ENCODE assay signal across 8 cellular contexts in genomic region chr1:246698466-246699094, GRCh38. TPM values are rescaled to one million over a fixed set of nuclear protein-coding genes. Genes with fewer than 3 reads are reported as not detected.
DNase-seq lines count a peak whose midpoint lies in the region; ATAC-seq, FAIRE-seq and TF ChIP-seq lines count a peak whose summit lies in the region.

No MANE protein-coding gene starts in this region.

- no peak overlapping the region for H3K4ac ChIP-seq in mesendoderm (ENCODE audit: low read depth, low read length)

- no peak for ATAC-seq in heart left ventricle
- no peak for ATAC-seq in left cardiac atrium
- no peak for ATAC-seq in HG03280 (IDR thresholded peaks at IDR 0.05; ENCODE audit: unreplicated experiment)

- H3K36me3 ChIP-seq in heart left ventricle (no peaks in the 10 kb centered on the region), ascending aorta (no peaks in the 10 kb centered on the region), mesendoderm (ENCODE audit: control insufficient read depth, insufficient read depth, low read length) (no peaks in the 10 kb centered on the region), transverse colon (no peaks in the 10 kb centered on the region), small intestine (ENCODE audit: control insufficient read depth in 2 of 2, insufficient read depth in 2 of 2, low read length in 2 of 2) (no peaks in the 10 kb centered on the region)

- no peak overlapping the region for H2BK5ac ChIP-seq in mesendoderm (ENCODE audit: low read length)

- no peak for TF ChIP-seq POLR2A in heart left ventricle (IDR thresholded peaks at IDR 0.05)
- no peak for TF ChIP-seq POLR2A in transverse colon (IDR thresholded peaks at IDR 0.05)

- H3K27ac ChIP-seq in heart left ventricle (peak overlapping the region in 11 of 12 donors; percentile 26 to 80 (median 68)), ascending aorta (peak overlapping the region in 1 of 2 donors; percentile 4), mesendoderm (ENCODE audit: low read depth, low read length) (no peak overlapping the region), transverse colon (peak overlapping the region; percentile 41 to 71 (median 52)), small intestine (ENCODE audit: low read depth in 1 of 2, low read length in 1 of 2) (no peak overlapping the region)

- H3K4me1 ChIP-seq in heart left ventricle, result peaks cover 0 to 18% (median 7%) of the 10 kb centered on the region in 12 donors
- no peaks in the 10 kb centered on the region for H3K4me1 ChIP-seq in ascending aorta
- H3K4me1 ChIP-seq in mesendoderm (ENCODE audit: control insufficient read depth, low read depth, low read length), result no peaks in the 10 kb centered on the region
- peaks cover 8 to 29% (median 15%) of the 10 kb centered on the region in 4 donors for H3K4me1 ChIP-seq in transverse colon
- H3K4me1 ChIP-seq in small intestine (ENCODE audit: control insufficient read depth in 2 of 2, insufficient read depth in 1 of 2, low read depth in 1 of 2, low read length in 1 of 2), result no peaks in the 10 kb centered on the region

- H2AK5ac ChIP-seq in mesendoderm (ENCODE audit: low read length), result no peak overlapping the region

- H3K79me1 ChIP-seq in mesendoderm (ENCODE audit: low read length), result no peaks in the 10 kb centered on the region

- H3K18ac ChIP-seq in mesendoderm (ENCODE audit: low read length), result no peak overlapping the region

- no peaks in the 10 kb centered on the region for H3K27me3 ChIP-seq in heart left ventricle
- no peaks in the 10 kb centered on the region for H3K27me3 ChIP-seq in ascending aorta
- no peaks in the 10 kb centered on the region for H3K27me3 ChIP-seq in mesendoderm (ENCODE audit: insufficient read depth, low read length, poor library complexity)
- no peaks in the 10 kb centered on the region for H3K27me3 ChIP-seq in transverse colon
- no peaks in the 10 kb centered on the region for H3K27me3 ChIP-seq in small intestine (ENCODE audit: control insufficient read depth in 2 of 2, insufficient read depth in 2 of 2, low read length in 2 of 2)

- TF ChIP-seq CTCF in heart left ventricle (IDR thresholded peaks at IDR 0.05) (no peak), ascending aorta (IDR thresholded peaks at IDR 0.05) (no peak), transverse colon (IDR thresholded peaks at IDR 0.05) (no peak)

- FAIRE-seq in small intestine (lab: Jason Lieb, UNC), result no peak

- H3K23ac ChIP-seq in mesendoderm (ENCODE audit: low read length), result no peak overlapping the region

- no peak overlapping the region for H4K5ac ChIP-seq in mesendoderm (ENCODE audit: low read length)

- H3K4me3 ChIP-seq in heart left ventricle, result peak overlapping the region in 8 of 12 donors; percentile 22 to 52 (median 38)
- H3K4me3 ChIP-seq in ascending aorta, result peak overlapping the region; percentile 21 to 63
- H3K4me3 ChIP-seq in mesendoderm (ENCODE audit: low read length), result no peak overlapping the region
- H3K4me3 ChIP-seq in transverse colon, result peak overlapping the region in 2 of 4 donors; percentile 7 to 36
- no peak overlapping the region for H3K4me3 ChIP-seq in small intestine (ENCODE audit: low read depth in 1 of 2, low read length in 2 of 2)

- H3K9ac ChIP-seq in mesendoderm (ENCODE audit: low read length), result no peak overlapping the region

- no peaks in the 10 kb centered on the region for H3K79me2 ChIP-seq in mesendoderm (ENCODE audit: control insufficient read depth, insufficient read depth, low read length)

- 78 to 83% (median 80%) methylated on average over 8 of the region's 8 CpGs for WGBS in heart left ventricle, 4 donors
- no CpG with 5 or more reads among the region's 8 CpGs for whole genome bisulfite sequencing in mesendoderm (ENCODE audit: extremely low coverage, insufficient coverage, low lambda C conversion rate)
- 61 to 63% methylated on average over 3 to 8 of the region's 8 CpGs for WGBS in transverse colon (ENCODE audit: low coverage in 1 of 2), 2 donors
- WGBS in small intestine, 3 donors, result 58 to 71% (median 65%) methylated on average over 8 of the region's 8 CpGs

- no peak overlapping the region for H2BK120ac ChIP-seq in mesendoderm (ENCODE audit: low read depth, low read length)

- no peak overlapping the region for H2BK15ac ChIP-seq in mesendoderm (replicated peaks; ENCODE audit: low read depth)

- no peak for TF ChIP-seq EP300 in transverse colon (IDR thresholded peaks at IDR 0.05; ENCODE audit: low read depth)

- intact Hi-C loops in heart left ventricle (cut with DNase I) (loop anchor here (1.0 to 10.0 kb wide), 10 partner anchors 51 to 1544 kb away; partner anchors contain the start of genes CNST (in 7 of the 10), TFB2M (in 7 of the 10), KIF26B (in 1 of the 10) and SMYD3 (in 1 of the 10)), left cardiac atrium (cut with DNase I) (loop anchor here (5.0 to 10.0 kb wide), 3 partner anchors 51 to 196 kb away; partner anchors contain the start of genes CNST (in 1 of the 2) and TFB2M (in 1 of the 2)), ascending aorta (cut with DNase I) (loop anchor here (2.0 kb wide), 2 partner anchors 132 to 202 kb away; partner anchors contain the start of genes CNST and TFB2M), transverse colon (cut with DNase I; ENCODE audit: low total_unique reads) (loop anchor here (5.0 kb wide), 2 partner anchors 131 to 201 kb away; partner anchors contain the start of genes CNST and TFB2M)

- H3K56ac ChIP-seq in mesendoderm (ENCODE audit: low read length), result peak overlapping the region; percentile 59

- DNase-seq in heart left ventricle (no peak), left cardiac atrium (no peak), ascending aorta (ENCODE audit: low spot score in 2 of 2) (no peak), mesendoderm (no peak), transverse colon (no peak), small intestine (no peak)
- DNase-seq in stimulated activated CD4-positive, alpha-beta T cell treated with anti-CD3 and anti-CD28 coated beads, Interleukin-2, amount 100 ng/mL, for 24 hours, result no peak

- H4K8ac ChIP-seq in mesendoderm (ENCODE audit: low read depth, low read length), result no peak overlapping the region

- H3K9me3 ChIP-seq in heart left ventricle (peaks cover 0 to 16% (median 0%) of the 10 kb centered on the region in 12 donors), ascending aorta (no peaks in the 10 kb centered on the region), transverse colon (no peaks in the 10 kb centered on the region), small intestine (ENCODE audit: control insufficient read depth, low read depth) (no peaks in the 10 kb centered on the region)

- H3K4me2 ChIP-seq in mesendoderm (ENCODE audit: low read length), result no peak overlapping the region

- in situ Hi-C loops in transverse colon (cut with MboI; ENCODE audit: low pct_ligation_motif_present in 1 of 4, low pct_unique_long_range_greater_than_20kb in 1 of 4, low sequenced_read_pairs in 3 of 4), result loop anchor here in 3 of 4 donors (5.0 to 25.0 kb wide), 4 partner anchors 134 to 201 kb away; partner anchors contain the start of genes CNST (in 2 of the 3), TFB2M (in 2 of the 3) and SMYD3 (in 1 of the 3)

RNA-seq across cellular contexts. Expression of gene SCCPDH, which starts 25.6 kb away (rescaled TPM):
- total RNA-seq in heart left ventricle (10 to 100 TPM; 22.0 to 36.4 (median 32.9) TPM), left cardiac atrium (10 to 100 TPM; 26.8 to 30.9 TPM), ascending aorta (8.6 TPM), transverse colon (10 to 100 TPM in 3 of 4 donors, 1 to 10 TPM in 1; 4.8 to 28.5 (median 17.4) TPM)
- polyA plus RNA-seq in heart left ventricle (10 to 100 TPM; 13.8 to 27.3 TPM), small intestine (10 to 100 TPM; 27.1 to 35.1 (median 28.9) TPM)
- 12.3 TPM for polyA plus RNA-seq in mesendoderm (2013, experiment 1 of 2)
- polyA plus RNA-seq in mesendoderm (2013, experiment 2 of 2), result 12.3 TPM

Comparison
In these comparisons a context has a peak if more than half of its experiments do, and no peak if none do; other contexts are left out.
1. H3K27ac ChIP-seq: peak in heart left ventricle (11 of 12) and transverse colon (4 of 4); none in mesendoderm (single experiment) and small intestine (0 of 2).
2. H3K4me3 ChIP-seq: peak in heart left ventricle (8 of 12) and ascending aorta (2 of 2); none in mesendoderm (single experiment) and small intestine (0 of 2).